ENCODE assay signal across 22 cellular contexts in genomic region chr10:58995058-58995596, GRCh38.
"Had no signal": no experiment of that assay in that cellular context is flagged by ENCODE, and none has a peak within 500 bp of the region (broad histone marks: within the 10 kb centered on the region; RNA-seq: fewer than 3 reads in every experiment).

No MANE protein-coding gene starts in this region.

- H3K27ac Mint-ChIP-seq: activated CD4-positive, alpha-beta memory T cell treated with anti-CD3 and anti-CD28 coated beads, Interleukin-2, amount 10 ng/mL, durations not matched to agents 7 days and 5 days; activated CD4-positive, alpha-beta T cell treated with anti-CD3 and anti-CD28 coated beads, Interleukin-2, amount 10 ng/mL, durations not matched to agents 24 days and 14 days; activated naive CD4-positive, alpha-beta T cell treated with anti-CD3 and anti-CD28 coated beads, Interleukin-2, amount 50 U/mL, for 72 hours; activated T-helper 1 cell treated with anti-CD3 and anti-CD28 coated beads, Interleukin-12 subunit alpha, Interleukin-12 subunit beta, Interleukin-2, Interleukin-4 antibody, amounts not matched to agents 30 ng/mL and 10 ng/mL and 1 ng/mL, durations not matched to agents 14 hours and 24 hours and 36 hours; endodermal cell; T-cell; T-helper 2 cell treated with Interferon-gamma antibody and Interleukin-4, amounts not matched to agents 5 μg/mL and 100 μg/mL, for 36 hours had no signal

- DNase-seq: activated CD4-positive, alpha-beta memory T cell treated with anti-CD3 and anti-CD28 coated beads, Interleukin-2, amount 10 ng/mL, durations not matched to agents 7 days and 5 days; activated CD4-positive, alpha-beta T cell treated with anti-CD3 and anti-CD28 coated beads, Interleukin-2, amount 10 ng/mL, durations not matched to agents 24 days and 14 days; endodermal cell; esophagus squamous epithelium; gastrocnemius medialis; naive B cell; occipital lobe; posterior cingulate gyrus; stimulated activated CD4-positive, alpha-beta T cell treated with anti-CD3 and anti-CD28 coated beads, Interleukin-2, amount 100 ng/mL, for 48 hours; stimulated activated naive CD4-positive, alpha-beta T cell; T-cell; upper lobe of right lung had no signal

- H3K27ac ChIP-seq: coronary artery, esophagus squamous epithelium, upper lobe of right lung, VCaP had no signal

- H3K9me3 Mint-ChIP-seq: activated CD4-positive, alpha-beta memory T cell treated with anti-CD3 and anti-CD28 coated beads, Interleukin-2, amount 10 ng/mL, durations not matched to agents 7 days and 5 days; activated CD4-positive, alpha-beta T cell treated with anti-CD3 and anti-CD28 coated beads, Interleukin-2, amount 10 ng/mL, durations not matched to agents 24 days and 14 days; activated naive CD4-positive, alpha-beta T cell treated with anti-CD3 and anti-CD28 coated beads, Interleukin-2, amount 50 U/mL, for 72 hours; activated T-helper 1 cell treated with anti-CD3 and anti-CD28 coated beads, Interleukin-12 subunit alpha, Interleukin-12 subunit beta, Interleukin-2, Interleukin-4 antibody, amounts not matched to agents 30 ng/mL and 10 ng/mL and 1 ng/mL, durations not matched to agents 14 hours and 24 hours and 36 hours; T-helper 2 cell treated with Interferon-gamma antibody and Interleukin-4, amounts not matched to agents 5 μg/mL and 100 μg/mL, for 36 hours had no signal

- H3K27me3 Mint-ChIP-seq: activated CD4-positive, alpha-beta memory T cell treated with anti-CD3 and anti-CD28 coated beads, Interleukin-2, amount 10 ng/mL, durations not matched to agents 7 days and 5 days; activated CD4-positive, alpha-beta T cell treated with anti-CD3 and anti-CD28 coated beads, Interleukin-2, amount 10 ng/mL, durations not matched to agents 24 days and 14 days; central memory CD8-positive, alpha-beta T cell had no signal

- H3K9me3 ChIP-seq: esophagus squamous epithelium, gastrocnemius medialis, upper lobe of right lung had no signal

- H3K4me2 ChIP-seq: smooth muscle cell had no signal

- H3K36me3 Mint-ChIP-seq: activated naive CD4-positive, alpha-beta T cell treated with anti-CD3 and anti-CD28 coated beads, Interleukin-2, amount 50 U/mL, for 72 hours; naive B cell; T-cell had no signal

- H3K4me3 ChIP-seq: ascending aorta, coronary artery, esophagus squamous epithelium, gastrocnemius medialis, lung, smooth muscle cell, upper lobe of right lung had no signal

- H3K4me3 Mint-ChIP-seq: activated CD4-positive, alpha-beta memory T cell treated with anti-CD3 and anti-CD28 coated beads, Interleukin-2, amount 10 ng/mL, durations not matched to agents 7 days and 5 days; activated CD4-positive, alpha-beta T cell treated with anti-CD3 and anti-CD28 coated beads, Interleukin-2, amount 10 ng/mL, durations not matched to agents 24 days and 14 days; activated T-helper 1 cell treated with anti-CD3 and anti-CD28 coated beads, Interleukin-12 subunit alpha, Interleukin-12 subunit beta, Interleukin-2, Interleukin-4 antibody, amounts not matched to agents 30 ng/mL and 10 ng/mL and 1 ng/mL, durations not matched to agents 14 hours and 24 hours and 36 hours; central memory CD8-positive, alpha-beta T cell; endodermal cell; naive B cell; neural crest cell; T-cell; T-helper 2 cell treated with Interferon-gamma antibody and Interleukin-4, amounts not matched to agents 5 μg/mL and 100 μg/mL, for 36 hours had no signal

- H3K27me3 ChIP-seq: ascending aorta, esophagus squamous epithelium, gastrocnemius medialis, upper lobe of right lung had no signal

- H3K4me1 Mint-ChIP-seq: activated CD4-positive, alpha-beta memory T cell treated with anti-CD3 and anti-CD28 coated beads, Interleukin-2, amount 10 ng/mL, durations not matched to agents 7 days and 5 days; activated CD4-positive, alpha-beta T cell treated with anti-CD3 and anti-CD28 coated beads, Interleukin-2, amount 10 ng/mL, durations not matched to agents 24 days and 14 days; central memory CD8-positive, alpha-beta T cell; naive B cell; T-cell had no signal

- H3K36me3 ChIP-seq: ascending aorta, esophagus squamous epithelium, gastrocnemius medialis, upper lobe of right lung had no signal

- H3K4me1 ChIP-seq: esophagus squamous epithelium, upper lobe of right lung had no signal
